In genomic region chr10:93406367-93407145, GRCh38 we compare ENCODE assay signal across 18 cellular contexts.
DNase-seq lines count a peak whose midpoint lies in the region; ATAC-seq, FAIRE-seq and TF ChIP-seq lines count a peak whose summit lies in the region.
"Had no signal": no experiment of that assay in that cellular context is flagged by ENCODE, and none has a peak within 500 bp of the region (broad histone marks: within the 10 kb centered on the region; RNA-seq: fewer than 3 reads in every experiment).

No MANE protein-coding gene starts in this region.

- H3K9me1 ChIP-seq in endothelial cell of umbilical vein (replicated peaks; ENCODE audit: control insufficient read depth, extremely low read depth, insufficient read depth, low read length) = no peaks in the 10 kb centered on the region

- DNase-seq in AG20443 (ENCODE audit: low spot score) = peak; percentile 26
- DNase-seq in NCI-H146 treated with DMSO at 0.1 percent for 48 hours (lab: John Stamatoyannopoulos, UW; ENCODE audit: unreplicated experiment) = peak; percentile 33
- peak; percentile 51 for DNase-seq in endothelial cell of umbilical vein (ENCODE audit: low read depth, low spot score)
- no peak for DNase-seq in left lobe of liver (ENCODE audit: low spot score)
- DNase-seq in mesenteric fat pad (ENCODE audit: low spot score) = no peak
- no peak for DNase-seq in adrenal gland
- DNase-seq: activated T-cell treated with anti-CD3 and anti-CD28 coated beads, Interleukin-2, amount 50 U/mL, for 72 hours; DMS79; KBM-7; mucosa of descending colon; NCI-H1417; NCI-H510A; PC-9; T-helper 17 cell had no signal

- peaks cover 10% of the 10 kb centered on the region for H3K79me2 ChIP-seq in endothelial cell of umbilical vein (ENCODE audit: control insufficient read depth, insufficient read depth, low read length)

- H2AFZ ChIP-seq in endothelial cell of umbilical vein (ENCODE audit: low read depth, low read length) = no peak overlapping the region
- H2AFZ ChIP-seq: PC-9 had no signal

- H3K4me1 ChIP-seq in endothelial cell of umbilical vein (ENCODE audit: control insufficient read depth, extremely low read depth, insufficient read depth, low read length) = peaks cover 30% of the 10 kb centered on the region
- H3K4me1 ChIP-seq in mesodermal cell (ENCODE audit: control insufficient read depth, insufficient read depth, low read length, poor library complexity, severe bottlenecking) = peaks cover 9% of the 10 kb centered on the region
- H3K4me1 ChIP-seq in adrenal gland (replicated peaks in 1 of 2) = no peaks in the 10 kb centered on the region

- dilution Hi-C loops in endothelial cell of umbilical vein (cut with MboI; ENCODE audit: extremely low pct_ligation_motif_present, low sequenced_read_pairs) = no loop called here

- POLR2A ChIA-PET in endothelial cell of umbilical vein (lab: Charles Lee) = interaction anchor here (0.7 kb wide), 1 partner anchor 76 kb away, joined by 4 read pairs; no protein-coding TSS in a partner anchor

- no peaks in the 10 kb centered on the region for H3K27me3 ChIP-seq in endothelial cell of umbilical vein (ENCODE audit: control insufficient read depth in 2 of 2, insufficient read depth in 2 of 2, low read length in 2 of 2)
- H3K27me3 ChIP-seq in adrenal gland = no peaks in the 10 kb centered on the region

- H3K4me3 ChIP-seq in endothelial cell of umbilical vein (replicated peaks in 1 of 3; ENCODE audit: insufficient read depth in 1 of 3, low read depth in 1 of 3, low read length in 3 of 3) (no peak overlapping the region), mesodermal cell (ENCODE audit: extremely low read depth, insufficient read depth, low read length, poor library complexity, severe bottlenecking) (no peak overlapping the region), adrenal gland (no peak overlapping the region)
- H3K4me3 ChIP-seq: GM12878, mucosa of descending colon, PC-9 had no signal

- no peak overlapping the region for H3K9ac ChIP-seq in endothelial cell of umbilical vein (replicated peaks; ENCODE audit: extremely low read depth, insufficient read depth, low read length)

- H3K36me3 ChIP-seq in endothelial cell of umbilical vein (ENCODE audit: control insufficient read depth in 2 of 2, extremely low read depth in 1 of 2, insufficient read depth in 2 of 2, low read length in 2 of 2) (peaks cover 24 to 39% of the 10 kb centered on the region in 2 experiments), mesodermal cell (ENCODE audit: control insufficient read depth, insufficient read depth, low read length) (peaks cover 44% of the 10 kb centered on the region), adrenal gland (replicated peaks in 1 of 2) (no peaks in the 10 kb centered on the region)

- intact Hi-C loops in endothelial cell of umbilical vein (cut with micrococcal nuclease) = no loop called here
- intact Hi-C loops in adrenal gland (cut with DNase I) = no loop called here

- WGBS in mesodermal cell (ENCODE audit: insufficient coverage in 2 of 2), 2 experiments = 62 to 77% methylated on average over 5 to 10 of the region's 11 CpGs
- 77 to 86% (median 84%) methylated on average over 11 of the region's 11 CpGs for WGBS in adrenal gland, 4 donors

- TF ChIP-seq CTCF in endothelial cell of umbilical vein (IDR thresholded peaks at IDR 0.05; ENCODE audit: extremely low read depth in 1 of 2, insufficient read depth in 1 of 2, low read depth in 1 of 2, low read length in 2 of 2) = no peak
- no peak for TF ChIP-seq CTCF in adrenal gland (IDR thresholded peaks at IDR 0.05)

- no peak for ATAC-seq in left lobe of liver
- ATAC-seq in HG02884 (IDR thresholded peaks at IDR 0.05; ENCODE audit: unreplicated experiment) = no peak
- ATAC-seq: activated T-cell treated with anti-CD3 and anti-CD28 coated beads, Interleukin-2, amount 50 U/mL, for 72 hours; GM12878; mucosa of descending colon; T-helper 17 cell had no signal

- FAIRE-seq in endothelial cell of umbilical vein (lab: Jason Lieb, UNC) = peak; percentile 93
- FAIRE-seq: GM12878, urothelium cell line had no signal

- no peaks in the 10 kb centered on the region for H3K9me3 ChIP-seq in endothelial cell of umbilical vein (replicated peaks; ENCODE audit: control insufficient read depth, insufficient read depth, low read length)
- H3K9me3 ChIP-seq in mesodermal cell (ENCODE audit: control insufficient read depth, low read length) = no peaks in the 10 kb centered on the region
- no peaks in the 10 kb centered on the region for H3K9me3 ChIP-seq in adrenal gland (replicated peaks in 1 of 3)
- H3K9me3 ChIP-seq: mucosa of descending colon had no signal

- BruUV-seq in endothelial cell of umbilical vein (replicated peaks; lab: Mats Ljungman, UMichigan) = no TSS peak

- H3K27ac ChIP-seq in endothelial cell of umbilical vein (ENCODE audit: insufficient read depth, low read depth, low read length) (peak overlapping the region; percentile 0), mesodermal cell (ENCODE audit: low read depth, low read length, severe bottlenecking) (peak overlapping the region; percentile 98), adrenal gland (no peak overlapping the region)
- H3K27ac ChIP-seq: PC-9 had no signal

- CTCF ChIA-PET in endothelial cell of umbilical vein (lab: Charles Lee) = interaction anchor here (1.5 to 7.2 kb wide), 3 partner anchors 30 to 76 kb away, joined by 3 to 48 read pairs (median 4); partner anchors contain the start of gene MYOF

- no peaks in the 10 kb centered on the region for H4K20me1 ChIP-seq in endothelial cell of umbilical vein (replicated peaks; ENCODE audit: control insufficient read depth, extremely low read depth, insufficient read depth, low read length)

- TF ChIP-seq POLR2A in endothelial cell of umbilical vein (IDR thresholded peaks at IDR 0.05; ENCODE audit: low read depth, low read length) (no peak), adrenal gland (IDR thresholded peaks at IDR 0.05) (no peak)

- peak overlapping the region; percentile 0 for H3K4me2 ChIP-seq in endothelial cell of umbilical vein (ENCODE audit: insufficient read depth, low read length)
- H3K4me2 ChIP-seq: PC-9 had no signal

TF ChIP-seq in endothelial cell of umbilical vein, 7 proteins besides CTCF, POLR2A, EP300 and RAD21:
- TF ChIP-seq JUN (IDR thresholded peaks at IDR 0.05; ENCODE audit: borderline replicate concordance, insufficient read depth, insufficient read length, low read depth) (peak; percentile 8), MYC (IDR thresholded peaks at IDR 0.05; ENCODE audit: low read depth, low read length) (no peak)

Comparison
In these comparisons a context has a peak if more than half of its experiments do, and no peak if none do; other contexts are left out.
1. DNase-seq: peak in AG20443 (single experiment), NCI-H146 treated with DMSO at 0.1 percent for 48 hours (single experiment) and endothelial cell of umbilical vein (single experiment); none in left lobe of liver (single experiment), mesenteric fat pad (single experiment) and adrenal gland (0 of 7).
2. H3K27ac ChIP-seq: peak in endothelial cell of umbilical vein (single experiment) and mesodermal cell (single experiment); none in adrenal gland (0 of 5).